Comparison of ENCODE assay signal across 20 cellular contexts in genomic region chr4:185412412-185412811, GRCh38. TPM values are rescaled to one million over a fixed set of nuclear protein-coding genes. Genes with fewer than 3 reads are reported as not detected.
DNase-seq lines count a peak whose midpoint lies in the region; ATAC-seq, FAIRE-seq and TF ChIP-seq lines count a peak whose summit lies in the region.
"Had no signal": no experiment of that assay in that cellular context is flagged by ENCODE, and none has a peak within 500 bp of the region (broad histone marks: within the 10 kb centered on the region; RNA-seq: fewer than 3 reads in every experiment).

No MANE protein-coding gene starts in this region.

- H3K36me3 ChIP-seq in bronchial epithelial cell (ENCODE audit: control insufficient read depth, insufficient read depth, low read length) (no peaks in the 10 kb centered on the region), thoracic aorta (peaks cover 10% of the 10 kb centered on the region), adrenal gland (replicated peaks in 1 of 2) (peaks cover 0 to 31% of the 10 kb centered on the region in 2 donors)

- H3K27ac ChIP-seq in thoracic aorta (peak overlapping the region; percentile 56 to 63), adrenal gland (peak overlapping the region in 1 of 5 donors; percentile 7)

- ATAC-seq in Right ventricle myocardium superior (ENCODE audit: poor library complexity) (peak; percentile 44), Right ventricle myocardium inferior (no peak), thoracic aorta (ENCODE audit: insufficient number of reproducible peaks, low FRiP score, low read depth) (peak; percentile 40), HG02588 (IDR thresholded peaks at IDR 0.05; ENCODE audit: unreplicated experiment) (no peak)
- ATAC-seq: GM23338, HCT116 had no signal

- H3K4me1 ChIP-seq in thoracic aorta (ENCODE audit: control insufficient read depth in 1 of 2, low read depth in 2 of 2): peaks cover 7 to 12% of the 10 kb centered on the region in 2 donors
- H3K4me1 ChIP-seq in adrenal gland (replicated peaks in 1 of 2): no peaks in the 10 kb centered on the region

- H3K9me3 ChIP-seq in thoracic aorta (no peaks in the 10 kb centered on the region), adrenal gland (replicated peaks in 1 of 3) (no peaks in the 10 kb centered on the region)

- TF ChIP-seq POLR2A in adrenal gland (IDR thresholded peaks at IDR 0.05): no peak

- DNase-seq in Right ventricle myocardium superior (no peak), Right ventricle myocardium inferior (ENCODE audit: missing footprints) (no peak), bronchial epithelial cell (ENCODE audit: low read depth) (no peak), fibroblast of pulmonary artery (ENCODE audit: low read depth) (peak; percentile 21), thoracic aorta (ENCODE audit: low spot score) (no peak), adrenal gland (no peak), NCI-H526 (lab: John Stamatoyannopoulos, UW) (no peak)
- DNase-seq: CD4-positive, alpha-beta memory T cell; DMS79; KBM-7; NCI-H1048; NCI-H1436 treated with DMSO at 0.1 percent for 48 hours; NCI-H2029 treated with DMSO at 0.1 percent for 48 hours; SHP77 treated with DMSO at 0.1 percent for 48 hours had no signal

- FAIRE-seq in bronchial epithelial cell (lab: Jason Lieb, UNC): peak; percentile 81
- FAIRE-seq: RCC 7860 had no signal

- TF ChIP-seq CTCF in bronchial epithelial cell (IDR thresholded peaks at IDR 0.05; ENCODE audit: insufficient read depth, low read length, severe bottlenecking) (no peak), fibroblast of pulmonary artery (IDR thresholded peaks at IDR 0.05; ENCODE audit: low read length, missing control alignments) (no peak), thoracic aorta (IDR thresholded peaks at IDR 0.05) (no peak), adrenal gland (IDR thresholded peaks at IDR 0.05) (no peak)

- intact Hi-C loops in Right ventricle myocardium superior (cut with DNase I) (no loop called here), Right ventricle myocardium inferior (cut with DNase I) (no loop called here), adrenal gland (cut with DNase I) (no loop called here)

- H3K27me3 ChIP-seq in bronchial epithelial cell (ENCODE audit: control insufficient read depth, insufficient read depth, low read length) (no peaks in the 10 kb centered on the region), thoracic aorta (replicated peaks; ENCODE audit: insufficient read depth) (no peaks in the 10 kb centered on the region), adrenal gland (no peaks in the 10 kb centered on the region)

- WGBS in adrenal gland, 4 donors: 88 to 93% (median 91%) methylated on average over 5 of the region's 5 CpGs

- H3K4me3 ChIP-seq in bronchial epithelial cell (ENCODE audit: low read depth, low read length) (no peak overlapping the region), fibroblast of pulmonary artery (replicated peaks; ENCODE audit: low read depth, low read length) (no peak overlapping the region), thoracic aorta (no peak overlapping the region), adrenal gland (no peak overlapping the region)
- H3K4me3 ChIP-seq: GM23338 had no signal

RNA-seq across cellular contexts. Expression of gene UFSP2, which starts 13.4 kb away (rescaled TPM):
- 49.4 TPM for total RNA-seq in Right ventricle myocardium superior
- 42.0 TPM for total RNA-seq in Right ventricle myocardium inferior
- 27.4 and 29.2 TPM in 2 replicates for total RNA-seq in bronchial epithelial cell
- 10 to 100 TPM; 35.1 to 44.7 TPM for total RNA-seq in thoracic aorta
- total RNA-seq in adrenal gland: 10 to 100 TPM; 19.7 to 50.0 (median 44.1) TPM
- polyA plus RNA-seq in adrenal gland: 10 to 100 TPM; 20.9 to 76.4 (median 21.2) TPM

RNA-seq across cellular contexts. Expression of gene ANKRD37, which starts 15.8 kb away (rescaled TPM):
- total RNA-seq in Right ventricle myocardium superior (22.1 TPM), Right ventricle myocardium inferior (19.1 TPM), bronchial epithelial cell (8.4 and 8.6 TPM in 2 replicates), thoracic aorta (10 to 100 TPM; 15.7 to 24.2 TPM), adrenal gland (10 to 100 TPM in 3 of 8 donors, 1 to 10 TPM in 5; 3.7 to 13.0 (median 6.7) TPM)
- 1 to 10 TPM; 4.6 to 8.2 (median 7.5) TPM for polyA plus RNA-seq in adrenal gland

RNA-seq across cellular contexts. Expression of gene LRP2BP, which starts 16.7 kb away (rescaled TPM):
- total RNA-seq in Right ventricle myocardium superior (2.6 TPM), Right ventricle myocardium inferior (2.4 TPM), bronchial epithelial cell (0.53 and 0.64 TPM in 2 replicates), thoracic aorta (1 to 10 TPM; 4.4 to 7.6 TPM), adrenal gland (1 to 10 TPM in 2 of 8 donors, under 1 TPM in 5, not detected in 1; 0.14 to 1.8 (median 0.65) TPM)
- polyA plus RNA-seq in adrenal gland: 1 to 10 TPM in 2 of 3 donors, under 1 TPM in 1; 0.59 to 1.4 (median 1.1) TPM
- total RNA-seq: G401 had no signal

RNA-seq across cellular contexts. Expression of gene CCDC110, which starts 59.1 kb away (rescaled TPM):
- 1.6 TPM for total RNA-seq in Right ventricle myocardium superior
- 1.0 TPM for total RNA-seq in Right ventricle myocardium inferior
- total RNA-seq in bronchial epithelial cell: under 0.01 and 0.13 TPM in 2 replicates
- 1 to 10 TPM in 1 of 2 donors, under 1 TPM in 1; 0.35 to 6.2 TPM for total RNA-seq in thoracic aorta
- total RNA-seq in adrenal gland: 1 to 10 TPM in 6 of 8 donors, under 1 TPM in 1, not detected in 1; 0.84 to 2.7 (median 1.5) TPM
- 1 to 10 TPM in 1 of 3 donors, under 1 TPM in 2; 0.64 to 2.0 (median 0.64) TPM for polyA plus RNA-seq in adrenal gland
- polyA plus RNA-seq: BJ had no signal

Comparison
In these comparisons a context has a peak if more than half of its experiments do, and no peak if none do; other contexts are left out.
1. ATAC-seq: peak in Right ventricle myocardium superior (single experiment) and thoracic aorta (single experiment); none in Right ventricle myocardium inferior (single experiment) and HG02588 (single experiment).